In the genomic region with DNA sequence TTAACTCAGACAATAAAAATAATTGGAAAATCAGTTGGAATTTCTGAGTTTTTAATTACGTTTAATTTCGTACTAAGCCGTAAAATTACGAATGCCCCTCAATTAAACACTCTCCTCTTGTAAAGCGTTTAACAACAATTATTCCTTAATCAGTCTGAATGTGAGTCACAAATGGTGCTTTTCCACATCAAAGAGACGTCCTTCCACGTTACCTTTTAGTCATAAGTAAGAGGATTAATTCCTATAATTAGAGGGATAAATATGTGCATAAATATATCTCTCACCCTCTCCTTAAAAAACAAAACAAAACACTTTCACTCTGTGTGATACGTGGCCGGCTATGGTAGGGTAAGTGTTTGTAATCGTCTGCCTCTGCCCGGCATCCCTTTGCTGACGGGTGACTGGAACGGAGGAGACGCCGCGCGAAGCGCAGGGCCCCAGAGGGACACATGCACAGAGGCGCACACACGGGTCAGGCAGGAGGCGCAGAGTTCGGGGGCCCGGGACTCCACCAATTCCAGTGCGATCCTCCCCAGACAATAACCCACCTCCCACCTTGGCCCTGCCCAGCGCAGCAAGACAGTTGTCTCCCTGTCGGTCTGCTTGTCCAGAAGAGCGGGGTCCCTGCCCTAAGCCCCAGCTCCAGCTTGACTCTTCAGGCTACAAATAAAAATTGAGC, we compare ENCODE assay signal across 11 cellular contexts. TPM values are rescaled to one million over a fixed set of nuclear protein-coding genes. Genes with fewer than 3 reads are reported as not detected.
DNase-seq lines count a peak whose midpoint lies in the region; ATAC-seq and TF ChIP-seq lines count a peak whose summit lies in the region.
"Had no signal": no experiment of that assay in that cellular context is flagged by ENCODE, and none has a peak within 500 bp of the region (broad histone marks: within the 10 kb centered on the region; RNA-seq: fewer than 3 reads in every experiment).

No MANE protein-coding gene starts in this region.

- H3K9me3 Mint-ChIP-seq in endothelial cell (ENCODE audit: unreplicated experiment) (no peaks in the 10 kb centered on the region), mesothelial cell of epicardium (no peaks in the 10 kb centered on the region)
- H3K9me3 Mint-ChIP-seq: activated B cell treated with CpG ODN at 0.5 μM for 24 hours had no signal

- H3K9me3 ChIP-seq in A673 (ENCODE audit: low read depth, low read length, poor library complexity, severe bottlenecking), result no peaks in the 10 kb centered on the region

- no peak overlapping the region for H3K27ac ChIP-seq in A673 (ENCODE audit: low read depth, low read length, poor library complexity, severe bottlenecking)

- DNase-seq in A673 (ENCODE audit: low spot score) (peak; percentile 15), NCI-H1417 treated with DMSO at 0.1 percent for 48 hours (lab: John Stamatoyannopoulos, UW) (peak; percentile 50), endothelial cell (ENCODE audit: low spot score) (no peak), mesothelial cell of epicardium (ENCODE audit: low spot score in 2 of 2, unreplicated experiment in 2 of 2) (peak in 1 of 2 experiments; percentile 64), GDM1 (lab: John Stamatoyannopoulos, UW) (no peak), kidney tubule cell (ENCODE audit: low spot score) (no peak)
- DNase-seq: activated B cell treated with CpG ODN at 0.5 μM for 24 hours, occipital lobe had no signal

- no peak overlapping the region for H3K27ac Mint-ChIP-seq in endothelial cell (ENCODE audit: unreplicated experiment)
- H3K27ac Mint-ChIP-seq in mesothelial cell of epicardium, result peak overlapping the region; percentile 100
- H3K27ac Mint-ChIP-seq: activated B cell treated with CpG ODN at 0.5 μM for 24 hours, CD14-positive monocyte had no signal

- POLR2A ChIA-PET in A673 (lab: Charles Lee; ENCODE audit: low non-redundant PET), result no interaction called here

- BruUV-seq in A673 (replicated peaks; lab: Mats Ljungman, UMichigan), result no TSS peak

- H3K4me1 Mint-ChIP-seq in endothelial cell (ENCODE audit: unreplicated experiment) (peaks cover 34% of the 10 kb centered on the region), mesothelial cell of epicardium (peaks cover 91% of the 10 kb centered on the region)

- CTCF ChIA-PET in A673 (lab: Charles Lee), result no interaction called here

- no peaks in the 10 kb centered on the region for H3K36me3 Mint-ChIP-seq in endothelial cell (ENCODE audit: low read depth, unreplicated experiment)
- H3K36me3 Mint-ChIP-seq in mesothelial cell of epicardium, result peaks cover 1% of the 10 kb centered on the region

- intact Hi-C loops in A673 (cut with micrococcal nuclease; ENCODE audit: unreplicated experiment), result loop anchor here (10.0 kb wide), 2 partner anchors 815 to 1355 kb away; no protein-coding TSS in a partner anchor

- TF ChIP-seq CTCF in A673 (conservative IDR thresholded peaks at IDR 0.05; ENCODE audit: low read depth, low read length) (no peak), endothelial cell (IDR thresholded peaks at IDR 0.05; ENCODE audit: unreplicated experiment) (no peak), mesothelial cell of epicardium (IDR thresholded peaks at IDR 0.05; ENCODE audit: unreplicated experiment) (no peak)

- H3K4me3 Mint-ChIP-seq in endothelial cell (ENCODE audit: unreplicated experiment) (peak overlapping the region; percentile 81), mesothelial cell of epicardium (peak overlapping the region; percentile 98)

- H3K27me3 Mint-ChIP-seq in endothelial cell (ENCODE audit: unreplicated experiment) (peaks cover 21% of the 10 kb centered on the region), mesothelial cell of epicardium (ENCODE audit: low read depth) (no peaks in the 10 kb centered on the region)

- ATAC-seq in HG03139 (IDR thresholded peaks at IDR 0.05; ENCODE audit: unreplicated experiment) (no peak), HG02840 (IDR thresholded peaks at IDR 0.05; ENCODE audit: low FRiP score, unreplicated experiment) (no peak)

- peaks cover 58% of the 10 kb centered on the region for H3K27me3 ChIP-seq in A673 (replicated peaks; ENCODE audit: insufficient read depth, low read depth, low read length, poor library complexity)

- H3K4me3 ChIP-seq in A673 (ENCODE audit: low read depth, low read length, poor library complexity, severe bottlenecking), result peak overlapping the region; percentile 21

- H3K36me3 ChIP-seq in A673 (ENCODE audit: insufficient read depth, low read length, poor library complexity, severe bottlenecking), result no peaks in the 10 kb centered on the region

- no peaks in the 10 kb centered on the region for H3K4me1 ChIP-seq in A673 (ENCODE audit: insufficient read depth, low read length, poor library complexity, severe bottlenecking)

RNA-seq across cellular contexts. Expression of a gene that starts 9.7 kb away (rescaled TPM):
- total RNA-seq in A673 (2021), result 9.3 and 11.7 TPM in 2 replicates
- 13.0 TPM for total RNA-seq in endothelial cell (ENCODE audit: unreplicated experiment)
- 377 to 397 TPM (median 379 TPM) in 3 replicates for total RNA-seq in mesothelial cell of epicardium

Comparison
In these comparisons a context has a peak if more than half of its experiments do, and no peak if none do; other contexts are left out.
1. DNase-seq: peak in A673 (single experiment) and NCI-H1417 treated with DMSO at 0.1 percent for 48 hours (single experiment); none in endothelial cell (single experiment), GDM1 (single experiment) and kidney tubule cell (single experiment).
2. RNA of a gene that starts 9.7 kb away (total RNA-seq): 377 to 397 TPM in mesothelial cell of epicardium; 13.0 TPM in endothelial cell (single experiment) and 9.3 to 11.7 TPM in A673; every median in the first group is over 10 times any median in the second.